In genomic region chr2:46508312-46508711, GRCh38 we compare ENCODE assay signal across 1 cellular context.
TF ChIP-seq lines count a peak whose summit lies in the region.

No MANE protein-coding gene starts in this region.

TF ChIP-seq in HepG2, 621 proteins besides CTCF, POLR2A, EP300 and RAD21:
- TF ChIP-seq ZNF121 (CRISPR knock-in tag; IDR thresholded peaks at IDR 0.05) (0 out of 2 replicates have a peak, but pooled peaks have one; percentile 20), HCFC1 (IDR thresholded peaks at IDR 0.05; ENCODE audit: low read depth, low read length) (no peak)
